ENCODE assay signal across 1 cellular context in genomic region chr6:157708239-157708638, GRCh38.
TF ChIP-seq lines count a peak whose summit lies in the region.

No MANE protein-coding gene starts in this region.

TF ChIP-seq in GM23338, 12 proteins besides CTCF, POLR2A, EP300 and RAD21 (continued from another document):
- no peak for TF ChIP-seq ZNF462 (CRISPR knock-in tag; IDR thresholded peaks at IDR 0.05)
